17 cellular contexts compared by ENCODE assay signal in the genomic region with DNA sequence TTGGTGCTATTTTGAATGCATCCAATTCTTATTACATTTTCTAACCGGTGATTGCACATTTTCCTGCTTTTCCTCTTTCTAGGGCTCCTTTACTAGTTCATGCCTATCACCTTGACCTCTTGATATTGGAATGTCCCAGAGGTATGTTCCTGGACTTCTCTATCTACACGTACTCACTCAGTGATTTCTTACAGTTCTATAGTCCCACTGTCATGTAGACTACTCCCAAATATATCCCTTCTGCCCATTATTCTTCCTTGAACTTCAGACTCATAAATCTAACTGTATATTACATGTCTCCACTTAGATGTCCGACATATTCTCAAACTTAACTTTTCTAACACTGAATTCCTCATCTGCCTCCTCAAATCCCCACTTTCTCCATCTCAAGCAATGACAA. TPM values are rescaled to one million over a fixed set of nuclear protein-coding genes. Genes with fewer than 3 reads are reported as not detected.
DNase-seq lines count a peak whose midpoint lies in the region; ATAC-seq and TF ChIP-seq lines count a peak whose summit lies in the region.
"Had no signal": no experiment of that assay in that cellular context is flagged by ENCODE, and none has a peak within 500 bp of the region (broad histone marks: within the 10 kb centered on the region; RNA-seq: fewer than 3 reads in every experiment).

No MANE protein-coding gene starts in this region.

- no peak overlapping the region for H2AFZ ChIP-seq in GM23338

- H3K23ac ChIP-seq in mesendoderm (ENCODE audit: low read length) = no peak overlapping the region

- peaks cover 2% of the 10 kb centered on the region for H3K27me3 Mint-ChIP-seq in GM23338 (ENCODE audit: insufficient read depth, low read depth, poor library complexity)
- no peaks in the 10 kb centered on the region for H3K27me3 Mint-ChIP-seq in progenitor cell of endocrine pancreas
- H3K27me3 Mint-ChIP-seq in WTC11 (ENCODE audit: low read depth) = no peaks in the 10 kb centered on the region
- H3K27me3 Mint-ChIP-seq: CD4-positive, CD25-positive, alpha-beta regulatory T cell; CD8-positive, alpha-beta memory T cell had no signal

- H3K27ac ChIP-seq in GM23338 (ENCODE audit: low read depth) (peak overlapping the region; percentile 35; the same call in 1 of the 2 replicates), colonic mucosa (peak overlapping the region; percentile 77), mesendoderm (ENCODE audit: low read depth, low read length) (no peak overlapping the region)

- H4K5ac ChIP-seq in mesendoderm (ENCODE audit: low read length) = no peak overlapping the region

- H2BK15ac ChIP-seq in mesendoderm (replicated peaks; ENCODE audit: low read depth) = peak overlapping the region; percentile 94

- H3K4me3 ChIP-seq in GM23338 (no peak overlapping the region), colonic mucosa (no peak overlapping the region), mesendoderm (ENCODE audit: low read length) (no peak overlapping the region)

- H3K9ac ChIP-seq in colonic mucosa (ENCODE audit: low read depth in 2 of 2, low read length in 2 of 2) (no peak overlapping the region), mesendoderm (ENCODE audit: low read length) (no peak overlapping the region)

- H3K4me3 Mint-ChIP-seq in GM23338 (no peak overlapping the region), progenitor cell of endocrine pancreas (ENCODE audit: low read depth) (no peak overlapping the region), WTC11 (no peak overlapping the region)
- H3K4me3 Mint-ChIP-seq: CD4-positive, CD25-positive, alpha-beta regulatory T cell; CD8-positive, alpha-beta memory T cell; H9 had no signal

- no peak overlapping the region for H4K8ac ChIP-seq in mesendoderm (ENCODE audit: low read depth, low read length)

- H3K4me1 Mint-ChIP-seq in GM23338 = peaks cover 26% of the 10 kb centered on the region
- peaks cover 20% of the 10 kb centered on the region for H3K4me1 Mint-ChIP-seq in progenitor cell of endocrine pancreas (ENCODE audit: low read depth)
- peaks cover 28% of the 10 kb centered on the region for H3K4me1 Mint-ChIP-seq in WTC11

- H3K27ac Mint-ChIP-seq in GM23338 (no peak overlapping the region), progenitor cell of endocrine pancreas (peak overlapping the region; percentile 2), WTC11 (no peak overlapping the region)
- H3K27ac Mint-ChIP-seq: CD8-positive, alpha-beta memory T cell had no signal

- no peaks in the 10 kb centered on the region for H3K9me3 ChIP-seq in colonic mucosa
- H3K9me3 ChIP-seq: BE2C had no signal

- no peak overlapping the region for H2BK5ac ChIP-seq in mesendoderm (ENCODE audit: low read length)

- H3K79me2 ChIP-seq in GM23338 (replicated peaks; ENCODE audit: insufficient read depth) (no peaks in the 10 kb centered on the region), mesendoderm (ENCODE audit: control insufficient read depth, insufficient read depth, low read length) (no peaks in the 10 kb centered on the region)

- no peak for TF ChIP-seq CTCF in GM23338 (conservative IDR thresholded peaks at IDR 0.05; ENCODE audit: low read depth in 2 of 2)
- TF ChIP-seq CTCF in colonic mucosa (IDR thresholded peaks at IDR 0.05) = no peak
- no peak for TF ChIP-seq CTCF in progenitor cell of endocrine pancreas (IDR thresholded peaks at IDR 0.05; ENCODE audit: unreplicated experiment)
- TF ChIP-seq CTCF in WTC11 (IDR thresholded peaks at IDR 0.05) = no peak

- H3K56ac ChIP-seq in mesendoderm (ENCODE audit: low read length) = no peak overlapping the region

- H2BK120ac ChIP-seq in mesendoderm (ENCODE audit: low read depth, low read length) = no peak overlapping the region

- H3K9me3 Mint-ChIP-seq in GM23338 (no peaks in the 10 kb centered on the region), progenitor cell of endocrine pancreas (ENCODE audit: low read depth) (no peaks in the 10 kb centered on the region), WTC11 (no peaks in the 10 kb centered on the region)
- H3K9me3 Mint-ChIP-seq: CD4-positive, CD25-positive, alpha-beta regulatory T cell; CD8-positive, alpha-beta memory T cell; H9 had no signal

- no peak overlapping the region for H3K4ac ChIP-seq in mesendoderm (ENCODE audit: low read depth, low read length)

- no peak for DNase-seq in GM23338 (ENCODE audit: low spot score)
- no peak for DNase-seq in colonic mucosa
- DNase-seq in mesendoderm = no peak
- DNase-seq in progenitor cell of endocrine pancreas (ENCODE audit: low spot score, unreplicated experiment) = no peak
- DNase-seq in activated gamma-delta T cell treated with Interleukin-2 at 50 U/mL for 16 hours = no peak
- no peak for DNase-seq in WTC11 (ENCODE audit: low spot score)
- DNase-seq: ACHN; BE2C; C1 segment of cervical spinal cord; CD4-positive, CD25-positive, alpha-beta regulatory T cell; CD8-positive, alpha-beta memory T cell; COR-L47; GOT3; H9 had no signal

- no peak for ATAC-seq in GM23338
- ATAC-seq in GM19351 (IDR thresholded peaks at IDR 0.05; ENCODE audit: unreplicated experiment) = no peak
- ATAC-seq in GM21529 (IDR thresholded peaks at IDR 0.05; ENCODE audit: unreplicated experiment) = no peak
- ATAC-seq in WTC11 = no peak
- ATAC-seq: HepG2 had no signal

- H3K27me3 ChIP-seq in GM23338 (ENCODE audit: insufficient read depth) = no peaks in the 10 kb centered on the region
- no peaks in the 10 kb centered on the region for H3K27me3 ChIP-seq in colonic mucosa
- H3K27me3 ChIP-seq in mesendoderm (ENCODE audit: insufficient read depth, low read length, poor library complexity) = no peaks in the 10 kb centered on the region
- H3K27me3 ChIP-seq: BE2C had no signal

- H3K4me1 ChIP-seq in GM23338 (ENCODE audit: insufficient read depth) (peaks cover 31% of the 10 kb centered on the region), colonic mucosa (no peaks in the 10 kb centered on the region), mesendoderm (ENCODE audit: control insufficient read depth, low read depth, low read length) (peaks cover 5% of the 10 kb centered on the region)

- H2AK5ac ChIP-seq in mesendoderm (ENCODE audit: low read length) = no peak overlapping the region

- intact Hi-C loops in colonic mucosa (cut with DNase I) = loop anchor here (10.0 kb wide), 1 partner anchor 720 kb away; no protein-coding TSS in a partner anchor

- H3K4me2 ChIP-seq in GM23338 = no peak overlapping the region
- H3K4me2 ChIP-seq in mesendoderm (ENCODE audit: low read length) = no peak overlapping the region

- H3K79me1 ChIP-seq in mesendoderm (ENCODE audit: low read length) = no peaks in the 10 kb centered on the region

- CTCF ChIA-PET in WTC11 (lab: Charles Lee) = interaction anchor here (1.1 kb wide), 1 partner anchor 405 kb away, joined by 3 read pairs; no protein-coding TSS in a partner anchor

- no peaks in the 10 kb centered on the region for H3K36me3 ChIP-seq in GM23338 (ENCODE audit: insufficient read depth)
- no peaks in the 10 kb centered on the region for H3K36me3 ChIP-seq in colonic mucosa
- H3K36me3 ChIP-seq in mesendoderm (ENCODE audit: control insufficient read depth, insufficient read depth, low read length) = no peaks in the 10 kb centered on the region
- H3K36me3 ChIP-seq: BE2C had no signal

- H3K18ac ChIP-seq in mesendoderm (ENCODE audit: low read length) = no peak overlapping the region

- no peaks in the 10 kb centered on the region for H3K9me2 ChIP-seq in GM23338 (ENCODE audit: insufficient read depth)

- POLR2A ChIA-PET in WTC11 (lab: Charles Lee) = no interaction called here

- H4K20me1 ChIP-seq in GM23338 (replicated peaks; ENCODE audit: insufficient read depth) = no peaks in the 10 kb centered on the region

- WGBS in mesendoderm (ENCODE audit: extremely low coverage, insufficient coverage, low lambda C conversion rate) = 100% methylated on average over 1 of the region's 3 CpGs

- H3K36me3 Mint-ChIP-seq in GM23338 (ENCODE audit: low read depth) (no peaks in the 10 kb centered on the region), progenitor cell of endocrine pancreas (ENCODE audit: insufficient read depth) (no peaks in the 10 kb centered on the region), WTC11 (no peaks in the 10 kb centered on the region)
- H3K36me3 Mint-ChIP-seq: CD4-positive, CD25-positive, alpha-beta regulatory T cell; CD8-positive, alpha-beta memory T cell had no signal

- H3F3A ChIP-seq in GM23338 (replicated peaks; ENCODE audit: low read depth) = no peaks in the 10 kb centered on the region

TF ChIP-seq in WTC11, 78 proteins besides CTCF, POLR2A, EP300 and RAD21:
- TF ChIP-seq ZNF317 (CRISPR knock-in tag; IDR thresholded peaks at IDR 0.05; ENCODE audit: borderline replicate concordance, low read depth) = no peak
- no peak for TF ChIP-seq RELA (CRISPR knock-in tag; IDR thresholded peaks at IDR 0.05; ENCODE audit: borderline replicate concordance)
- TF ChIP-seq SMAD4 (CRISPR knock-in tag; IDR thresholded peaks at IDR 0.05) = no peak

RNA-seq across cellular contexts. Expression of a gene that starts 7.2 kb away (rescaled TPM):
- 17.5 and 19.8 TPM in 2 replicates for total RNA-seq in GM23338 (2014; rRNA removed; shearing (Covaris generic))
- polyA plus RNA-seq in GM23338 (2016; fragmentation: Nextera tagmentation; extraction: Ambion mirVana) = 52.4 and 72.9 TPM in 2 replicates
- total RNA-seq in colonic mucosa = 10 to 100 TPM; 21.0 to 25.5 TPM
- polyA plus RNA-seq in mesendoderm (2013, experiment 1 of 2) = 14.9 TPM
- 13.0 TPM for polyA plus RNA-seq in mesendoderm (2013, experiment 2 of 2)
- total RNA-seq in progenitor cell of endocrine pancreas = 34.5 and 38.3 TPM in 2 replicates
- 18.1 to 18.8 TPM (median 18.4 TPM) in 3 replicates for total RNA-seq in WTC11 (2021)
